ENCODE assay signal across 17 cellular contexts in the genomic region with DNA sequence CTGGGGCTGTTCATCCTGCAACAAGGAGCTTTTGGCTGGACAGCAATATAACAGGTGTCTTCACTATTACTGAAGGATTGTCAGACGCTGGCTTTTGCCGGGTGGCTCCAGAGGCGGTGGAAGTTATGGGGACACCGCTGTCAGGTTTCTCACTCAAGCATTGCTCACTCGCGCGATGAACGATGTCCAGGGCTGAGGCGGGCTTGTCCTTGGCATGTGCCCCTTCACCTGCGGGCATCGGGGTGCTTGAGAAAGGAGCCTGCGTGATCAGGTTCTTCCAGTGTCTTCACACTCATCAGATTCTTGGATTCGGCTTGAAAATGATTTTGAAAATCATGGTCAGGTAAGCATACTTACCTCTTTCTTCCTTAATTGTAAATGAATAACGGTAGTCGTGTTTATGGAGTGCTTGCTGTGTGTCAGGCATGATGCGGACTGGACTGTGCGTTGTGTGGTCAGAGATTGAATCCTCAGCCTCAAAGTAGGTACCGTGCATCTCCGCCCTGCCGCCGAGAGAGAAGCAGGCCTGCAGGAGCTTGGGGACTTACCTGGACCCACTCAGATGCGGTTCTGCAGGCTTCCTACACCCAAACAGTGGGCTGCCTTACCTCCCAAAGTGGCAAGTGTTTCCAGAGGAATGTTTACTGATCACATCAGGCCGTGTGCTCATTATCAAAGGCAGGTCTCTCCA. TPM values are rescaled to one million over a fixed set of nuclear protein-coding genes. Genes with fewer than 3 reads are reported as not detected.
DNase-seq lines count a peak whose midpoint lies in the region; ATAC-seq, FAIRE-seq and TF ChIP-seq lines count a peak whose summit lies in the region.
"Had no signal": no experiment of that assay in that cellular context is flagged by ENCODE, and none has a peak within 500 bp of the region (broad histone marks: within the 10 kb centered on the region; RNA-seq: fewer than 3 reads in every experiment).

No MANE protein-coding gene starts in this region.

- no TSS peak for BruUV-seq in HepG2 (replicated peaks; lab: Mats Ljungman, UMichigan)

- TF ChIP-seq CTCF in HepG2 (CRISPR knock-in tag; IDR thresholded peaks at IDR 0.05) (no peak), right lobe of liver (IDR thresholded peaks at IDR 0.05) (no peak), RWPE1 (conservative IDR thresholded peaks at IDR 0.05; ENCODE audit: low read depth) (no peak), mucosa of descending colon (IDR thresholded peaks at IDR 0.05) (no peak), type B pancreatic cell (conservative IDR thresholded peaks at IDR 0.05) (no peak)

- H4K20me1 ChIP-seq in HepG2 (ENCODE audit: insufficient read depth, low read length) = no peaks in the 10 kb centered on the region

- peak overlapping the region; percentile 24 for H3K27ac Mint-ChIP-seq in type B pancreatic cell
- H3K27ac Mint-ChIP-seq: activated CD4-positive, alpha-beta memory T cell treated with anti-CD3 and anti-CD28 coated beads for 36 hours had no signal

- H3K79me2 ChIP-seq in HepG2 (ENCODE audit: insufficient read depth, low read length) = no peaks in the 10 kb centered on the region

- H3K27ac ChIP-seq in HepG2 (ENCODE audit: extremely low read length, insufficient read depth, low read length) = no peak overlapping the region
- no peak overlapping the region for H3K27ac ChIP-seq in right lobe of liver
- peak overlapping the region; percentile 94 for H3K27ac ChIP-seq in RWPE1
- H3K27ac ChIP-seq: psoas muscle had no signal

- H3K27me3 ChIP-seq in HepG2 (ENCODE audit: control insufficient read depth in 1 of 2, insufficient read depth in 2 of 2, low read length in 2 of 2) (no peaks in the 10 kb centered on the region), right lobe of liver (no peaks in the 10 kb centered on the region)

- peaks cover 26% of the 10 kb centered on the region for H3K4me1 Mint-ChIP-seq in type B pancreatic cell (ENCODE audit: unreplicated experiment)
- H3K4me1 Mint-ChIP-seq: stimulated activated naive CD8-positive, alpha-beta T cell treated with anti-CD3 and anti-CD28 coated beads, Interleukin-15, amount 100 ng/mL, for 72 hours had no signal

- no peak overlapping the region for H3K4me2 ChIP-seq in HepG2 (ENCODE audit: low read depth, low read length)

- intact Hi-C loops in HepG2 (cut with micrococcal nuclease; ENCODE audit: unreplicated experiment) (no loop called here), right lobe of liver (cut with DNase I) (loop anchor here in 1 of 2 donors (10.0 kb wide), 1 partner anchor 65 kb away; no protein-coding TSS in a partner anchor), mucosa of descending colon (cut with DNase I, micrococcal nuclease) (no loop called here)

- H3K4me3 Mint-ChIP-seq in type B pancreatic cell = no peak overlapping the region
- H3K4me3 Mint-ChIP-seq: activated CD4-positive, alpha-beta memory T cell treated with anti-CD3 and anti-CD28 coated beads for 36 hours; stimulated activated naive CD8-positive, alpha-beta T cell treated with anti-CD3 and anti-CD28 coated beads, Interleukin-15, amount 100 ng/mL, for 72 hours had no signal

- CTCF ChIA-PET in HepG2 (lab: Yijun Ruan, JAX; ENCODE audit: low intra/inter-chr PET ratio, low total read pairs) (no interaction called here), RWPE1 (lab: Yijun Ruan, JAX) (interaction anchor here (0.5 to 1.0 kb wide), 2 partner anchors 14 to 195 kb away, joined by 3 to 4 read pairs; no protein-coding TSS in a partner anchor)

- no peak for FAIRE-seq in HepG2 (lab: Jason Lieb, UNC)
- FAIRE-seq: keratinocyte had no signal

- DNase-seq in HepG2 (ENCODE audit: low spot score) (no peak), right lobe of liver (no peak), RWPE1 (ENCODE audit: low spot score) (no peak), mucosa of descending colon (peak in 2 of 3 donors; percentile 37 to 52), type B pancreatic cell (ENCODE audit: extremely low spot score, unreplicated experiment) (no peak), LoVo (ENCODE audit: low spot score) (no peak)
- DNase-seq: activated CD4-positive, alpha-beta memory T cell treated with anti-CD3 and anti-CD28 coated beads for 36 hours; activated T-cell treated with anti-CD3 and anti-CD28 coated beads, Interleukin-2, amount 50 U/mL, for 48 hours; Calu3; cortex of kidney; GF-D8; NCI-H510A treated with DMSO at 0.1 percent for 48 hours; psoas muscle; stimulated activated naive CD8-positive, alpha-beta T cell treated with anti-CD3 and anti-CD28 coated beads, Interleukin-15, amount 100 ng/mL, for 72 hours had no signal

- no peak overlapping the region for H2AFZ ChIP-seq in HepG2 (ENCODE audit: low read length)

- in situ Hi-C loops in HepG2 (cut with HindIII; ENCODE audit: extremely low pct_ligation_motif_present, low pct_unique_long_range_greater_than_20kb) = no loop called here

- no peak overlapping the region for H3K9ac ChIP-seq in HepG2 (ENCODE audit: insufficient read depth, low read depth, low read length)

- H3K9me3 ChIP-seq in HepG2 (ENCODE audit: low read length) = no peaks in the 10 kb centered on the region
- H3K9me3 ChIP-seq in right lobe of liver = no peaks in the 10 kb centered on the region
- H3K9me3 ChIP-seq in mucosa of descending colon = no peaks in the 10 kb centered on the region
- H3K9me3 ChIP-seq: psoas muscle had no signal

- TF ChIP-seq RAD21 in HepG2 (CRISPR knock-in tag; IDR thresholded peaks at IDR 0.05) = no peak

- H3K36me3 Mint-ChIP-seq in type B pancreatic cell = no peaks in the 10 kb centered on the region

- H3K36me3 ChIP-seq in HepG2 (replicated peaks in 1 of 2; ENCODE audit: control insufficient read depth in 1 of 2, insufficient read depth in 2 of 2, low read length in 2 of 2) (no peaks in the 10 kb centered on the region), right lobe of liver (no peaks in the 10 kb centered on the region), mucosa of descending colon (ENCODE audit: low read depth) (no peaks in the 10 kb centered on the region)

- peaks cover 58% of the 10 kb centered on the region for H3K4me1 ChIP-seq in HepG2 (ENCODE audit: insufficient read depth, low read length)
- H3K4me1 ChIP-seq in right lobe of liver = peaks cover 0 to 32% (median 15%) of the 10 kb centered on the region in 4 donors
- peaks cover 19% of the 10 kb centered on the region for H3K4me1 ChIP-seq in mucosa of descending colon (ENCODE audit: low read depth)

- WGBS in HepG2 (ENCODE audit: low lambda C conversion rate) = 82% methylated on average over 23 of the region's 23 CpGs
- WGBS in right lobe of liver (ENCODE audit: insufficient coverage, low coverage, low lambda C conversion rate, missing lambda C conversion rate) = 67% methylated on average over 4 of the region's 23 CpGs

- POLR2A ChIA-PET in HepG2 (lab: Yijun Ruan, JAX) = no interaction called here
- POLR2A ChIA-PET in RWPE1 (lab: Yijun Ruan, JAX; ENCODE audit: low non-redundant PET) = no interaction called here

- H3K27me3 Mint-ChIP-seq in type B pancreatic cell = no peaks in the 10 kb centered on the region

- peak; percentile 1; the same call in 1 of the 3 replicates for ATAC-seq in HepG2
- ATAC-seq in right lobe of liver = no peak
- ATAC-seq in mucosa of descending colon = no peak
- no peak for ATAC-seq in SK-N-SH treated with all-trans-retinoic acid at 6 μM for 48 hours
- no peak for ATAC-seq in HG03439 (IDR thresholded peaks at IDR 0.05; ENCODE audit: unreplicated experiment)
- ATAC-seq: psoas muscle; stimulated activated naive CD8-positive, alpha-beta T cell treated with anti-CD3 and anti-CD28 coated beads, Interleukin-15, amount 100 ng/mL, for 72 hours had no signal

- no peak for TF ChIP-seq EP300 in HepG2 (IDR thresholded peaks at IDR 0.05; ENCODE audit: low read depth in 2 of 2, low read length in 2 of 2)
- TF ChIP-seq EP300 in HepG2 (CRISPR knock-in tag; IDR thresholded peaks at IDR 0.05; ENCODE audit: borderline replicate concordance) = no peak

- H3K9me3 Mint-ChIP-seq in type B pancreatic cell = no peaks in the 10 kb centered on the region
- H3K9me3 Mint-ChIP-seq: activated CD4-positive, alpha-beta memory T cell treated with anti-CD3 and anti-CD28 coated beads for 36 hours; stimulated activated naive CD8-positive, alpha-beta T cell treated with anti-CD3 and anti-CD28 coated beads, Interleukin-15, amount 100 ng/mL, for 72 hours had no signal

- no peak for TF ChIP-seq POLR2A in HepG2 (IDR thresholded peaks at IDR 0.05; ENCODE audit: insufficient read depth in 1 of 2, low read depth in 2 of 2, low read length in 2 of 2)
- no peak for TF ChIP-seq POLR2A in right lobe of liver (IDR thresholded peaks at IDR 0.05)

- H3K4me3 ChIP-seq in HepG2 (replicated peaks in 1 of 3; ENCODE audit: insufficient read depth in 1 of 3, low read depth in 2 of 3, low read length in 3 of 3) (no peak overlapping the region), right lobe of liver (no peak overlapping the region), mucosa of descending colon (no peak overlapping the region)
- H3K4me3 ChIP-seq: psoas muscle had no signal

RNA-seq across cellular contexts. Expression of gene PYGB, which starts 18.3 kb away (rescaled TPM):
- total RNA-seq in HepG2 (2016; rRNA removed; fragmentation: Illumina TruSeq; extraction: Trizol) (82.0 and 86.3 TPM in 2 replicates), right lobe of liver (10 to 100 TPM in 3 of 6 experiments, 1 to 10 TPM in 3; 6.6 to 27.4 (median 13.2) TPM), mucosa of descending colon (100 to 1,000 TPM; 247 to 252 (median 247) TPM), type B pancreatic cell (ENCODE audit: low replicate concordance) (39.3 and 52.2 TPM in 2 replicates)
- 5.4 and 6.5 TPM in 2 replicates for total RNA-seq in HepG2 (2016; cell fraction: cytosol; rRNA removed; fragmentation: Illumina TruSeq; extraction: Trizol; ENCODE audit: low read depth)
- 69.1 and 89.6 TPM in 2 replicates for total RNA-seq in HepG2 (2016; cell fraction: insoluble cytoplasmic fraction; rRNA removed; fragmentation: Illumina TruSeq; extraction: Trizol)
- total RNA-seq in HepG2 (2016; cell fraction: membrane; rRNA removed; fragmentation: Illumina TruSeq; extraction: Trizol) = 18.0 and 19.5 TPM in 2 replicates
- 59.8 and 63.0 TPM in 2 replicates for total RNA-seq in HepG2 (2016; cell fraction: nucleus; rRNA removed; fragmentation: Illumina TruSeq; extraction: Trizol)
- polyA plus RNA-seq in HepG2 (2011; rRNA removed) = 24.2 and 37.5 TPM in 2 replicates
- 24.4 and 27.4 TPM in 2 replicates for polyA plus RNA-seq in HepG2 (2011; cell fraction: cytosol; rRNA removed)
- polyA plus RNA-seq in HepG2 (2011; cell fraction: nucleus; rRNA removed) = 111 and 112 TPM in 2 replicates
- polyA plus RNA-seq in HepG2 (2012) = 26.9 and 46.5 TPM in 2 replicates
- polyA plus RNA-seq in HepG2 (2016; cell fraction: cytosol; fragmentation: Illumina TruSeq; extraction: Trizol; ENCODE audit: low read depth) = 3.5 TPM in 2 replicates
- 45.7 and 58.6 TPM in 2 replicates for polyA plus RNA-seq in HepG2 (2016; cell fraction: insoluble cytoplasmic fraction; fragmentation: Illumina TruSeq; extraction: Trizol; ENCODE audit: low read depth)
- polyA plus RNA-seq in HepG2 (2016; cell fraction: membrane; fragmentation: Illumina TruSeq; extraction: Trizol; ENCODE audit: low read depth) = 7.2 and 9.8 TPM in 2 replicates
- polyA plus RNA-seq in HepG2 (2016; cell fraction: nucleus; fragmentation: Illumina TruSeq; extraction: Trizol; ENCODE audit: insufficient read depth, low read depth) = 79.7 and 85.5 TPM in 2 replicates
- polyA minus RNA-seq in HepG2 (2011; rRNA and poly(A)+ RNA removed; ENCODE audit: low replicate concordance) = 26.5 and 80.5 TPM in 2 replicates
- 36.1 and 38.1 TPM in 2 replicates for polyA minus RNA-seq in HepG2 (2011; cell fraction: cytosol; rRNA and poly(A)+ RNA removed)
- 27.9 and 31.3 TPM in 2 replicates for polyA minus RNA-seq in HepG2 (2011; cell fraction: nucleus; rRNA and poly(A)+ RNA removed)

RNA-seq across cellular contexts. Expression of gene ENTPD6, which starts 34.1 kb away (rescaled TPM):
- total RNA-seq in HepG2 (2016; rRNA removed; fragmentation: Illumina TruSeq; extraction: Trizol) = 98.4 and 164 TPM in 2 replicates
- total RNA-seq in HepG2 (2016; cell fraction: cytosol; rRNA removed; fragmentation: Illumina TruSeq; extraction: Trizol; ENCODE audit: low read depth) = 67.6 and 72.5 TPM in 2 replicates
- total RNA-seq in HepG2 (2016; cell fraction: insoluble cytoplasmic fraction; rRNA removed; fragmentation: Illumina TruSeq; extraction: Trizol) = 90.5 and 177 TPM in 2 replicates
- 139 and 152 TPM in 2 replicates for total RNA-seq in HepG2 (2016; cell fraction: membrane; rRNA removed; fragmentation: Illumina TruSeq; extraction: Trizol)
- total RNA-seq in HepG2 (2016; cell fraction: nucleus; rRNA removed; fragmentation: Illumina TruSeq; extraction: Trizol) = 149 and 161 TPM in 2 replicates
- 172 and 221 TPM in 2 replicates for polyA plus RNA-seq in HepG2 (2011; rRNA removed)
- polyA plus RNA-seq in HepG2 (2011; cell fraction: cytosol; rRNA removed) = 185 and 213 TPM in 2 replicates
- polyA plus RNA-seq in HepG2 (2011; cell fraction: nucleus; rRNA removed) = 538 and 633 TPM in 2 replicates
- 90.9 and 112 TPM in 2 replicates for polyA plus RNA-seq in HepG2 (2012)
- polyA plus RNA-seq in HepG2 (2016; cell fraction: cytosol; fragmentation: Illumina TruSeq; extraction: Trizol; ENCODE audit: low read depth) = 59.4 and 67.7 TPM in 2 replicates
- polyA plus RNA-seq in HepG2 (2016; cell fraction: insoluble cytoplasmic fraction; fragmentation: Illumina TruSeq; extraction: Trizol; ENCODE audit: low read depth) = 85.6 and 91.9 TPM in 2 replicates
- polyA plus RNA-seq in HepG2 (2016; cell fraction: membrane; fragmentation: Illumina TruSeq; extraction: Trizol; ENCODE audit: low read depth) = 104 and 119 TPM in 2 replicates
- polyA plus RNA-seq in HepG2 (2016; cell fraction: nucleus; fragmentation: Illumina TruSeq; extraction: Trizol; ENCODE audit: insufficient read depth, low read depth) = 320 and 321 TPM in 2 replicates
- polyA minus RNA-seq in HepG2 (2011; rRNA and poly(A)+ RNA removed; ENCODE audit: low replicate concordance) = 25.3 and 228 TPM in 2 replicates
- 56.6 and 60.3 TPM in 2 replicates for polyA minus RNA-seq in HepG2 (2011; cell fraction: cytosol; rRNA and poly(A)+ RNA removed)
- polyA minus RNA-seq in HepG2 (2011; cell fraction: nucleus; rRNA and poly(A)+ RNA removed) = 98.2 and 106 TPM in 2 replicates
- 10 to 100 TPM; 28.8 to 48.4 (median 34.6) TPM for total RNA-seq in right lobe of liver
- total RNA-seq in mucosa of descending colon = 100 to 1,000 TPM; 114 to 191 (median 140) TPM
- 64.1 and 78.3 TPM in 2 replicates for total RNA-seq in type B pancreatic cell (ENCODE audit: low replicate concordance)

Comparison
In these comparisons a context has a peak if more than half of its experiments do, and no peak if none do; other contexts are left out.
1. DNase-seq: peak in mucosa of descending colon (2 of 3); none in HepG2 (single experiment), right lobe of liver (0 of 3), RWPE1 (single experiment), type B pancreatic cell (single experiment) and LoVo (single experiment).